Comparison of ENCODE assay signal across 1 cellular context in the genomic region with DNA sequence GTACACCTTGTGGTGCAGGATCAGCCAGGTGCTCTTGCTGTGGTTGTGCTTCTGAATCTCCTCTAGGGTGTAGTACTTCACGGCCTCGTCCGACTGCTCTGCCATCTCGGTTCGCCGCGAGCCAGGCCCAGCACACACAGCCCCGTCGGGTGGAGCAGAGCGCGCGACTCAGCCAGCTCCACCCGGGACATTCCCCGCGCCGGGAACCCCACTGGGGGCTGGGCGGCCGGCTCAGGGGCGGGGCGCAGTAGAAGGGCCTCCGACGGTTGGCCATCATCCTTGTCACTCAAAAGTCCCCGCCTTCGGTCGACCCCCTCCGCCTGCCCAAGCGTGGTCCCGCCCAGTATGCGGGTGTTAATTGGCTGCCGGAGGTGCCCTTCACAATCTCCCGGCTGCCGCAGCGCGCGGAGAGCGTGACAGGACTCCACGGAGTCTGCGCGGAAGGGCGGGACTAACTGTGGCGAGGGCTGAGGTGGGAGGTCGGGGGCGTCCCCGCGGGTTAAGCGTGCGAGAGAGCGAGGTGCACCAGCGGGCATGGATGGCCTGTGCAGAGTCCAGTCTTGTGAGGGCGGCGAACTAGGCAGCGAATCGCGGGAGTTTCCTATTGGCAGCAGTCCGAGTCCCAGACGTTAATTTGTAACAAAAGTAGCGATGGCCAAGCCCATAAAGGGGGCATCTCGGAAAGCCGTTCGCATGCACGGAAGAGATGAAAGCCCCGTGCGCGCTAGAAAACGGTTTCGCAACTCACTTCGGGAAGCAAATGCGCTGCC.
A peak's percentile ranks its signal among the peaks of the same experiment; 100 is the strongest.
TF ChIP-seq lines count a peak whose summit lies in the region.

Gene CYB5A, minus strand, starts transcription at position 193 of the 770 bp plus-strand sequence. Its CDS starts 88 bp downstream, at position 105.

TF ChIP-seq in HepG2, 621 proteins besides CTCF, POLR2A, EP300 and RAD21 (continued from another document):
- TF ChIP-seq, protein P1, sequence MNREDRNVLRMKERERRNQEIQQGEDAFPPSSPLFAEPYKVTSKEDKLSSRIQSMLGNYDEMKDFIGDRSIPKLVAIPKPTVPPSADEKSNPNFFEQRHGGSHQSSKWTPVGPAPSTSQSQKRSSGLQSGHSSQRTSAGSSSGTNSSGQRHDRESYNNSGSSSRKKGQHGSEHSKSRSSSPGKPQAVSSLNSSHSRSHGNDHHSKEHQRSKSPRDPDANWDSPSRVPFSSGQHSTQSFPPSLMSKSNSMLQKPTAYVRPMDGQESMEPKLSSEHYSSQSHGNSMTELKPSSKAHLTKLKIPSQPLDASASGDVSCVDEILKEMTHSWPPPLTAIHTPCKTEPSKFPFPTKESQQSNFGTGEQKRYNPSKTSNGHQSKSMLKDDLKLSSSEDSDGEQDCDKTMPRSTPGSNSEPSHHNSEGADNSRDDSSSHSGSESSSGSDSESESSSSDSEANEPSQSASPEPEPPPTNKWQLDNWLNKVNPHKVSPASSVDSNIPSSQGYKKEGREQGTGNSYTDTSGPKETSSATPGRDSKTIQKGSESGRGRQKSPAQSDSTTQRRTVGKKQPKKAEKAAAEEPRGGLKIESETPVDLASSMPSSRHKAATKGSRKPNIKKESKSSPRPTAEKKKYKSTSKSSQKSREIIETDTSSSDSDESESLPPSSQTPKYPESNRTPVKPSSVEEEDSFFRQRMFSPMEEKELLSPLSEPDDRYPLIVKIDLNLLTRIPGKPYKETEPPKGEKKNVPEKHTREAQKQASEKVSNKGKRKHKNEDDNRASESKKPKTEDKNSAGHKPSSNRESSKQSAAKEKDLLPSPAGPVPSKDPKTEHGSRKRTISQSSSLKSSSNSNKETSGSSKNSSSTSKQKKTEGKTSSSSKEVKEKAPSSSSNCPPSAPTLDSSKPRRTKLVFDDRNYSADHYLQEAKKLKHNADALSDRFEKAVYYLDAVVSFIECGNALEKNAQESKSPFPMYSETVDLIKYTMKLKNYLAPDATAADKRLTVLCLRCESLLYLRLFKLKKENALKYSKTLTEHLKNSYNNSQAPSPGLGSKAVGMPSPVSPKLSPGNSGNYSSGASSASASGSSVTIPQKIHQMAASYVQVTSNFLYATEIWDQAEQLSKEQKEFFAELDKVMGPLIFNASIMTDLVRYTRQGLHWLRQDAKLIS (CRISPR knock-in tag; IDR thresholded peaks at IDR 0.05): no peak
- peak; percentile 73; the same call in 1 of the 3 replicates for TF ChIP-seq MXI1 (IDR thresholded peaks at IDR 0.05; ENCODE audit: borderline replicate concordance, low read depth, low read length)
- TF ChIP-seq, protein P2, sequence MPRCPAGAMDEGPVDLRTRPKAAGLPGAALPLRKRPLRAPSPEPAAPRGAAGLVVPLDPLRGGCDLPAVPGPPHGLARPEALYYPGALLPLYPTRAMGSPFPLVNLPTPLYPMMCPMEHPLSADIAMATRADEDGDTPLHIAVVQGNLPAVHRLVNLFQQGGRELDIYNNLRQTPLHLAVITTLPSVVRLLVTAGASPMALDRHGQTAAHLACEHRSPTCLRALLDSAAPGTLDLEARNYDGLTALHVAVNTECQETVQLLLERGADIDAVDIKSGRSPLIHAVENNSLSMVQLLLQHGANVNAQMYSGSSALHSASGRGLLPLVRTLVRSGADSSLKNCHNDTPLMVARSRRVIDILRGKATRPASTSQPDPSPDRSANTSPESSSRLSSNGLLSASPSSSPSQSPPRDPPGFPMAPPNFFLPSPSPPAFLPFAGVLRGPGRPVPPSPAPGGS (CRISPR knock-in tag; IDR thresholded peaks at IDR 0.05): peak; percentile 90
- TF ChIP-seq GATAD1 (CRISPR knock-in tag; IDR thresholded peaks at IDR 0.05): peak; percentile 63
- TF ChIP-seq XBP1 (CRISPR knock-in tag; IDR thresholded peaks at IDR 0.05): peak; percentile 59; the same call in 1 of the 2 replicates
- TF ChIP-seq TGIF2 (CRISPR knock-in tag; IDR thresholded peaks at IDR 0.05): peak; percentile 19; the same call in 1 of the 2 replicates
- TF ChIP-seq ZNF10 (CRISPR knock-in tag; IDR thresholded peaks at IDR 0.05; ENCODE audit: borderline replicate concordance, low read depth): no peak
- TF ChIP-seq ZFP1 (CRISPR knock-in tag; IDR thresholded peaks at IDR 0.05): no peak; the same call in 1 of the 2 replicates
- peak; percentile 68; the same call in 1 of the 2 replicates for TF ChIP-seq ZNF143 (CRISPR knock-in tag; IDR thresholded peaks at IDR 0.05)
- TF ChIP-seq KIAA2018 (CRISPR knock-in tag; IDR thresholded peaks at IDR 0.05; ENCODE audit: borderline replicate concordance): no peak
- peak; percentile 73 for TF ChIP-seq POLR2G (IDR thresholded peaks at IDR 0.05; ENCODE audit: low read depth, low read length)
- TF ChIP-seq ZNF343 (CRISPR knock-in tag; IDR thresholded peaks at IDR 0.05): no peak
- TF ChIP-seq PHF5A (CRISPR knock-in tag; IDR thresholded peaks at IDR 0.05; ENCODE audit: low read depth, unreplicated experiment): no peak
- TF ChIP-seq ZFP37 (CRISPR knock-in tag; IDR thresholded peaks at IDR 0.05; ENCODE audit: borderline replicate concordance): no peak
- peak; percentile 67 for TF ChIP-seq ZBTB7A (CRISPR knock-in tag; IDR thresholded peaks at IDR 0.05)
- peak; percentile 96 for TF ChIP-seq NFYB (CRISPR knock-in tag; IDR thresholded peaks at IDR 0.05)
- no peak for TF ChIP-seq GLI4 (CRISPR knock-in tag; IDR thresholded peaks at IDR 0.05; ENCODE audit: borderline replicate concordance)
- TF ChIP-seq KAT8 (CRISPR knock-in tag; IDR thresholded peaks at IDR 0.05): peak; percentile 51; the same call in 1 of the 2 replicates
- no peak for TF ChIP-seq ZFP36L2 (CRISPR knock-in tag; IDR thresholded peaks at IDR 0.05)
- TF ChIP-seq MYC (CRISPR knock-in tag; IDR thresholded peaks at IDR 0.05; ENCODE audit: borderline replicate concordance): peak; percentile 85
- TF ChIP-seq NR2C2 (CRISPR knock-in tag; IDR thresholded peaks at IDR 0.05; ENCODE audit: borderline replicate concordance): peak; percentile 83
- no peak for TF ChIP-seq HNRNPH1 (optimal IDR thresholded peaks at IDR 0.05; ENCODE audit: low read depth, low read length)
- peak in 1 of 2 experiments; percentile 38; a peak in 1 of 4 replicates for TF ChIP-seq KLF16 (CRISPR knock-in tag; IDR thresholded peaks at IDR 0.05)
- TF ChIP-seq HOXA3 (CRISPR knock-in tag; IDR thresholded peaks at IDR 0.05): peak; percentile 81
- peak; percentile 64; the same call in 1 of the 2 replicates for TF ChIP-seq ZNF350 (CRISPR knock-in tag; IDR thresholded peaks at IDR 0.05; ENCODE audit: borderline replicate concordance, low read depth)
- TF ChIP-seq KLF6 (CRISPR knock-in tag; IDR thresholded peaks at IDR 0.05): no peak; the same call in 1 of the 2 replicates
- peak; percentile 58; the same call in 1 of the 2 replicates for TF ChIP-seq SP5 (CRISPR knock-in tag; IDR thresholded peaks at IDR 0.05; ENCODE audit: borderline replicate concordance, low read depth)
- TF ChIP-seq ZNF3 (CRISPR knock-in tag; IDR thresholded peaks at IDR 0.05): no peak
- TF ChIP-seq ZNF816 (CRISPR knock-in tag; IDR thresholded peaks at IDR 0.05; ENCODE audit: borderline replicate concordance): peak; percentile 64; the same call in 1 of the 2 replicates
- no peak for TF ChIP-seq ZNF382 (CRISPR knock-in tag; IDR thresholded peaks at IDR 0.05; ENCODE audit: borderline replicate concordance)
- no peak for TF ChIP-seq HOXA9 (CRISPR knock-in tag; IDR thresholded peaks at IDR 0.05; ENCODE audit: borderline replicate concordance)
- TF ChIP-seq ZNF576 (CRISPR knock-in tag; IDR thresholded peaks at IDR 0.05): no peak
- TF ChIP-seq XRCC5 (optimal IDR thresholded peaks at IDR 0.05; ENCODE audit: low read length): peak; percentile 59
- peak; percentile 3; the same call in 1 of the 2 replicates for TF ChIP-seq ZNF644 (CRISPR knock-in tag; IDR thresholded peaks at IDR 0.05; ENCODE audit: low read depth)
- TF ChIP-seq, protein P3, sequence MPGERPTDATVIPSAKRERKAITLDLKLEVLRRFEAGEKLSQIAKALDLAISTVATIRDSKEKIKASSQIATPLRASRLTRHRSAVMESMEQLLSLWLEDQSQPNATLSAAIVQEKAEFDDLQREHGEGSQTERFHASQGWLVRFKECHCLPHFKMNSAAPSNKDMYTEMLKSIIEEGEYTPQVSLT (CRISPR knock-in tag; IDR thresholded peaks at IDR 0.05; ENCODE audit: borderline replicate concordance, low read depth): no peak
